In the genomic region with DNA sequence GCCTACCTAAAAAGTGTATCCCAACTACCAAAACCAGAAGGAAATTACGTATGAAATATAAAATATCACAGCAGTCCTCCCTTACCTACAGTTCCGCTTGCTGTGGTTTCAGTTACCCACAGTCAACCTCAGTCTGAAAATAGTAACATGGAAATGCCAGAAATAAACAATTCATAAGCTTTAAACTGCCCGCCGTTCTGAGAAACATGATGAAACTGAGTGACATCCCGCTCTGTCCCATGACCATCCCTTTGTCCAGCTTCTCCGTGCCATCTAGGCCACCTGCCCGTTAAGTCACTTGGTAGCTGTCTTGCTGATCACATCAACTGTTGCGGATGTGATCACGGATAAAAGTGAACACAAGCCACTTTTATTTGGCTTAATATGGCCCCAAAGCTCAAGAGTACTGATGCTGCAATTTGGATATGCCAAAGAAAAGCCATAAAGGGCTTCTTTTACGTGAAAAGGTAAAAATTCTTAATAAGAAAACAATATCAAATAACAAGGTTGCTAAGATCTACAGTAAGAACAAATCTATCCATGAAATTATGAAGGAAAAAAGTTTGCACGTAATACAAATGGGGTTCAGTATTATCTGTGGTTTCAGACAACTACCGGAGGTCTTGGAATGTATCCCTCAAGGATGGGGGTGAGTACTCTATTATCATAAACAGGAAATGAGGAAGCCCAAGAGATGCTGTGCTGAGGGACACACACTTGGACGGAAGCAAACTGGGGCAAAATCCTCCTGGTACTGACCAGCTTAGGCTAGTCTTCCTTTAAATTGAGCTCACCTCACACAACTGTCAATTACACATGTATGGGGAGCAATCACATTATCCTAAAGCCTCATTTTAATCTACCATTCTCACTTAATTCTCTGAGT, we compare ENCODE assay signal across 8 cellular contexts. TPM values are rescaled to one million over a fixed set of nuclear protein-coding genes. Genes with fewer than 3 reads are reported as not detected.
A peak's percentile ranks its signal among the peaks of the same experiment; 100 is the strongest.
DNase-seq lines count a peak whose midpoint lies in the region; ATAC-seq and TF ChIP-seq lines count a peak whose summit lies in the region.

No MANE protein-coding gene starts in this region.

- peak; percentile 74 for ATAC-seq in activated naive CD8-positive, alpha-beta T cell treated with anti-CD3 and anti-CD28 coated beads, Interleukin-2, amount 10 ng/mL, durations not matched to agents 7 days and 5 days (ENCODE audit: low read depth)
- ATAC-seq in lower lobe of right lung = peak; percentile 7 to 48
- no peak for ATAC-seq in HG03521 (IDR thresholded peaks at IDR 0.05; ENCODE audit: unreplicated experiment)

- peaks cover 61% of the 10 kb centered on the region for H3K4me1 Mint-ChIP-seq in activated naive CD8-positive, alpha-beta T cell treated with anti-CD3 and anti-CD28 coated beads, Interleukin-2, amount 10 ng/mL, durations not matched to agents 7 days and 5 days

- H3K27me3 Mint-ChIP-seq in activated naive CD8-positive, alpha-beta T cell treated with anti-CD3 and anti-CD28 coated beads, Interleukin-2, amount 10 ng/mL, durations not matched to agents 7 days and 5 days = no peaks in the 10 kb centered on the region

- H3K27me3 ChIP-seq in HL-60 (ENCODE audit: insufficient read depth, poor library complexity, severe bottlenecking) = no peaks in the 10 kb centered on the region
- no peaks in the 10 kb centered on the region for H3K27me3 ChIP-seq in lower lobe of right lung (ENCODE audit: low read depth)

- peak overlapping the region; percentile 88 for H3K4me3 Mint-ChIP-seq in activated naive CD8-positive, alpha-beta T cell treated with anti-CD3 and anti-CD28 coated beads, Interleukin-2, amount 10 ng/mL, durations not matched to agents 7 days and 5 days

- POLR2A ChIA-PET in activated naive CD8-positive, alpha-beta T cell treated with anti-CD3 and anti-CD28 coated beads, Interleukin-2, amount 10 ng/mL, durations not matched to agents 7 days and 5 days (lab: Charles Lee) = interaction anchor here (0.6 to 4.2 kb wide), 6 partner anchors 9 to 231 kb away, joined by 3 to 50 read pairs (median 4); a partner anchor contains a TSS

- DNase-seq in stimulated activated naive CD4-positive, alpha-beta T cell (lab: John Stamatoyannopoulos, UW) = peak in 5 of 6 experiments; percentile 11 to 66 (median 56)
- DNase-seq in stimulated activated naive CD4-positive, alpha-beta T cell treated with Interleukin-2 at 50 U/mL for 16 hours (lab: John Stamatoyannopoulos, UW) = no peak
- peak in 1 of 2 experiments; percentile 35 for DNase-seq in HL-60 (ENCODE audit: low read depth in 1 of 2, low spot score in 1 of 2)
- DNase-seq in activated naive CD8-positive, alpha-beta T cell treated with anti-CD3 and anti-CD28 coated beads, Interleukin-2, amount 10 ng/mL, durations not matched to agents 7 days and 5 days = peak; percentile 49
- DNase-seq in lower lobe of right lung = no peak
- no peak for DNase-seq in effector CD4-positive, alpha-beta T cell
- DNase-seq in activated CD8-positive, alpha-beta memory T cell treated with anti-CD3 and anti-CD28 coated beads, Interleukin-2, amount 50 U/mL, for 4 hours = no peak

- H3K27ac ChIP-seq in HL-60 (replicated peaks) (peak overlapping the region; percentile 33), lower lobe of right lung (no peak overlapping the region)

- H3K4me1 ChIP-seq in lower lobe of right lung = peaks cover 97% of the 10 kb centered on the region

- intact Hi-C loops in lower lobe of right lung (cut with DNase I) = no loop called here

- H3K27ac Mint-ChIP-seq in activated naive CD8-positive, alpha-beta T cell treated with anti-CD3 and anti-CD28 coated beads, Interleukin-2, amount 10 ng/mL, durations not matched to agents 7 days and 5 days = peak overlapping the region; percentile 93

- H3K9me3 Mint-ChIP-seq in activated naive CD8-positive, alpha-beta T cell treated with anti-CD3 and anti-CD28 coated beads, Interleukin-2, amount 10 ng/mL, durations not matched to agents 7 days and 5 days = no peaks in the 10 kb centered on the region

- H3K9me3 ChIP-seq in lower lobe of right lung = no peaks in the 10 kb centered on the region

- TF ChIP-seq CTCF in HL-60 (IDR thresholded peaks at IDR 0.05; ENCODE audit: insufficient read depth, low read length) (no peak), lower lobe of right lung (IDR thresholded peaks at IDR 0.05) (no peak)

- peaks cover 18% of the 10 kb centered on the region for H3K36me3 Mint-ChIP-seq in activated naive CD8-positive, alpha-beta T cell treated with anti-CD3 and anti-CD28 coated beads, Interleukin-2, amount 10 ng/mL, durations not matched to agents 7 days and 5 days

- peaks cover 10% of the 10 kb centered on the region for H3K36me3 ChIP-seq in lower lobe of right lung

- H3K4me3 ChIP-seq in HL-60 (replicated peaks; ENCODE audit: insufficient read depth, low read length) (no peak overlapping the region; the same call in 1 of the 2 replicates), lower lobe of right lung (peak overlapping the region; percentile 13)

RNA-seq across cellular contexts. Expression of a gene that starts 8.2 kb away (rescaled TPM):
- 100 to 1,000 TPM; 138 to 146 TPM for total RNA-seq in activated naive CD8-positive, alpha-beta T cell treated with anti-CD3 and anti-CD28 coated beads, Interleukin-2, amount 10 ng/mL, durations not matched to agents 7 days and 5 days
- total RNA-seq in lower lobe of right lung = 154 TPM

Comparison
In these comparisons a context has a peak if more than half of its experiments do, and no peak if none do; other contexts are left out.
1. DNase-seq: peak in stimulated activated naive CD4-positive, alpha-beta T cell (5 of 6) and activated naive CD8-positive, alpha-beta T cell treated with anti-CD3 and anti-CD28 coated beads, Interleukin-2, amount 10 ng/mL, durations not matched to agents 7 days and 5 days (single experiment); none in stimulated activated naive CD4-positive, alpha-beta T cell treated with Interleukin-2 at 50 U/mL for 16 hours (single experiment), lower lobe of right lung (single experiment), effector CD4-positive, alpha-beta T cell (single experiment) and activated CD8-positive, alpha-beta memory T cell treated with anti-CD3 and anti-CD28 coated beads, Interleukin-2, amount 50 U/mL, for 4 hours (single experiment).